In genomic region chr12:100554608-100555077, GRCh38 we compare ENCODE assay signal across 1 cellular context.
TF ChIP-seq lines count a peak whose summit lies in the region.

No MANE protein-coding gene starts in this region.

TF ChIP-seq in HEK293, 187 proteins besides CTCF, POLR2A, EP300 and RAD21 (continued from another document):
- TF ChIP-seq ATF2 (tag by site-specific recombination; IDR thresholded peaks at IDR 0.05; ENCODE audit: low read depth) (no peak), ZNF629 (tag by site-specific recombination; IDR thresholded peaks at IDR 0.05) (peak; percentile 16; the same call in 1 of the 2 replicates), ZSCAN4 (tag by site-specific recombination; IDR thresholded peaks at IDR 0.05) (no peak), ZNF114 (tag by site-specific recombination; IDR thresholded peaks at IDR 0.05) (no peak), HOXC10 (CRISPR knock-in tag; IDR thresholded peaks at IDR 0.05) (no peak), ZEB2 (tag by site-specific recombination; IDR thresholded peaks at IDR 0.05) (0 out of 2 replicates have a peak, but pooled peaks have one; percentile 25), ZNF404 (tag by site-specific recombination; IDR thresholded peaks at IDR 0.05) (no peak), ZNF654 (tag by site-specific recombination; IDR thresholded peaks at IDR 0.05; ENCODE audit: low read depth) (peak; percentile 100), RBAK (tag by site-specific recombination; IDR thresholded peaks at IDR 0.05) (no peak), ZNF37A (tag by site-specific recombination; IDR thresholded peaks at IDR 0.05) (no peak), ZNF792 (tag by site-specific recombination; IDR thresholded peaks at IDR 0.05) (no peak), ZNF133 (tag by site-specific recombination; IDR thresholded peaks at IDR 0.05) (no peak), GLI2 (tag by site-specific recombination; IDR thresholded peaks at IDR 0.05; ENCODE audit: borderline replicate concordance, low read depth) (no peak), SCRT2 (tag by site-specific recombination; IDR thresholded peaks at IDR 0.05) (no peak), ZNF394 (tag by site-specific recombination; IDR thresholded peaks at IDR 0.05; ENCODE audit: borderline replicate concordance) (peak; percentile 20; the same call in 1 of the 2 replicates), ZNF248 (tag by site-specific recombination; IDR thresholded peaks at IDR 0.05) (no peak), MZF1 (tag by site-specific recombination; IDR thresholded peaks at IDR 0.05; ENCODE audit: borderline replicate concordance) (no peak), ZNF791 (tag by site-specific recombination; IDR thresholded peaks at IDR 0.05) (no peak), ZNF121 (tag by site-specific recombination; IDR thresholded peaks at IDR 0.05) (no peak), ZBTB10 (tag by site-specific recombination; IDR thresholded peaks at IDR 0.05) (no peak), TCF7L2 (IDR thresholded peaks at IDR 0.05; ENCODE audit: borderline replicate concordance, low read depth, low read length) (no peak), ZBTB11 (tag by site-specific recombination; conservative IDR thresholded peaks at IDR 0.05; ENCODE audit: low read depth) (no peak), ZXDB (tag by site-specific recombination; IDR thresholded peaks at IDR 0.05) (no peak), ZSCAN30 (tag by site-specific recombination; IDR thresholded peaks at IDR 0.05) (peak; percentile 21; the same call in 1 of the 2 replicates), ZNF561 (tag by site-specific recombination; IDR thresholded peaks at IDR 0.05; ENCODE audit: borderline replicate concordance) (0 out of 2 replicates have a peak, but pooled peaks have one; percentile 23), ZNF843 (tag by site-specific recombination; IDR thresholded peaks at IDR 0.05) (no peak), ZNF23 (tag by site-specific recombination; IDR thresholded peaks at IDR 0.05; ENCODE audit: borderline replicate concordance) (no peak), IKZF3 (tag by site-specific recombination; IDR thresholded peaks at IDR 0.05) (peak; percentile 94), ZNF48 (tag by site-specific recombination; IDR thresholded peaks at IDR 0.05) (no peak), YY1 (tag by site-specific recombination; IDR thresholded peaks at IDR 0.05) (no peak), ZNF521 (tag by site-specific recombination; IDR thresholded peaks at IDR 0.05) (no peak), ZNF426 (tag by site-specific recombination; IDR thresholded peaks at IDR 0.05) (no peak), ZFP3 (tag by site-specific recombination; IDR thresholded peaks at IDR 0.05; ENCODE audit: low read depth) (no peak), ZNF157 (tag by site-specific recombination; IDR thresholded peaks at IDR 0.05) (no peak), ZNF10 (tag by site-specific recombination; IDR thresholded peaks at IDR 0.05) (no peak), ZSCAN23 (tag by site-specific recombination; IDR thresholded peaks at IDR 0.05) (no peak), ZNF747 (tag by site-specific recombination; IDR thresholded peaks at IDR 0.05) (no peak), ZNF239 (tag by site-specific recombination; IDR thresholded peaks at IDR 0.05) (no peak)
- TF ChIP-seq, protein P1, sequence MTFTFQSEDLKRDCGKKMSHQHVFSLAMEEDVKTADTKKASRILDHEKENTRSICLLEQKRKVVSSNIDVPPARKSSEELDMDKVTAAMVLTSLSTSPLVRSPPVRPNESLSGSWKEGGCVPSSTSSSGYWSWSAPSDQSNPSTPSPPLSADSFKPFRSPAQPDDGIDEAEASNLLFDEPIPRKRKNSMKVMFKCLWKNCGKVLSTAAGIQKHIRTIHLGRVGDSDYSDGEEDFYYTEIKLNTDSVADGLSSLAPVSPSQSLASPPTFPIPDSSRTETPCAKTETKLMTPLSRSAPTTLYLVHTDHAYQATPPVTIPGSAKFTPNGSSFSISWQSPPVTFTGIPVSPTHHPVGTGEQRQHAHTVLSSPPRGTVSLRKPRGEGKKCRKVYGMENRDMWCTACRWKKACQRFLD (tag by site-specific recombination; IDR thresholded peaks at IDR 0.05) = no peak
- TF ChIP-seq, protein P2, sequence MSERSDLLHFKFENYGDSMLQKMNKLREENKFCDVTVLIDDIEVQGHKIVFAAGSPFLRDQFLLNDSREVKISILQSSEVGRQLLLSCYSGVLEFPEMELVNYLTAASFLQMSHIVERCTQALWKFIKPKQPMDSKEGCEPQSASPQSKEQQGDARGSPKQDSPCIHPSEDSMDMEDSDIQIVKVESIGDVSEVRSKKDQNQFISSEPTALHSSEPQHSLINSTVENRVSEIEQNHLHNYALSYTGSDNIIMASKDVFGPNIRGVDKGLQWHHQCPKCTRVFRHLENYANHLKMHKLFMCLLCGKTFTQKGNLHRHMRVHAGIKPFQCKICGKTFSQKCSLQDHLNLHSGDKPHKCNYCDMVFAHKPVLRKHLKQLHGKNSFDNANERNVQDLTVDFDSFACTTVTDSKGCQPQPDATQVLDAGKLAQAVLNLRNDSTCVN (tag by site-specific recombination; optimal IDR thresholded peaks at IDR 0.05) = no peak
- TF ChIP-seq, protein P3, sequence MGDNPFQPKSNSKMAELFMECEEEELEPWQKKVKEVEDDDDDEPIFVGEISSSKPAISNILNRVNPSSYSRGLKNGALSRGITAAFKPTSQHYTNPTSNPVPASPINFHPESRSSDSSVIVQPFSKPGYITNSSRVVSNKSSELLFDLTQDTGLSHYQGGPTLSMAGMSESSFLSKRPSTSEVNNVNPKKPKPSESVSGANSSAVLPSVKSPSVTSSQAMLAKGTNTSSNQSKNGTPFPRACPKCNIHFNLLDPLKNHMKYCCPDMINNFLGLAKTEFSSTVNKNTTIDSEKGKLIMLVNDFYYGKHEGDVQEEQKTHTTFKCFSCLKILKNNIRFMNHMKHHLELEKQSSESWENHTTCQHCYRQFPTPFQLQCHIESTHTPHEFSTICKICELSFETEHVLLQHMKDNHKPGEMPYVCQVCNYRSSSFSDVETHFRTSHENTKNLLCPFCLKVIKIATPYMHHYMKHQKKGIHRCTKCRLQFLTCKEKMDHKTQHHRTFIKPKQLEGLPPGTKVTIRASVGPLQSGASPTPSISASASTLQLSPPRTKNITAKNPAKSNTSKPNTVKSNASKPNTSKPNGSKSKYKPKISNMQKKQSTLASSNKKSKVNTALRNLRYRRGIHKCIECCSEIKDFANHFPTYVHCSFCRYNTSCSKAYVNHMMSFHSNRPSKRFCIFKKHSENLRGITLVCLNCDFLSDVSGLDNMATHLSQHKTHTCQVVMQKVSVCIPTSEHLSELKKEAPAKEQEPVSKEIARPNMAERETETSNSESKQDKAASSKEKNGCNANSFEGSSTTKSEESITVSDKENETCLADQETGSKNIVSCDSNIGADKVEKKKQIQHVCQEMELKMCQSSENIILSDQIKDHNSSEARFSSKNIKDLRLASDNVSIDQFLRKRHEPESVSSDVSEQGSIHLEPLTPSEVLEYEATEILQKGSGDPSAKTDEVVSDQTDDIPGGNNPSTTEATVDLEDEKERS (tag by site-specific recombination; IDR thresholded peaks at IDR 0.05) = no peak
- TF ChIP-seq, protein P4, sequence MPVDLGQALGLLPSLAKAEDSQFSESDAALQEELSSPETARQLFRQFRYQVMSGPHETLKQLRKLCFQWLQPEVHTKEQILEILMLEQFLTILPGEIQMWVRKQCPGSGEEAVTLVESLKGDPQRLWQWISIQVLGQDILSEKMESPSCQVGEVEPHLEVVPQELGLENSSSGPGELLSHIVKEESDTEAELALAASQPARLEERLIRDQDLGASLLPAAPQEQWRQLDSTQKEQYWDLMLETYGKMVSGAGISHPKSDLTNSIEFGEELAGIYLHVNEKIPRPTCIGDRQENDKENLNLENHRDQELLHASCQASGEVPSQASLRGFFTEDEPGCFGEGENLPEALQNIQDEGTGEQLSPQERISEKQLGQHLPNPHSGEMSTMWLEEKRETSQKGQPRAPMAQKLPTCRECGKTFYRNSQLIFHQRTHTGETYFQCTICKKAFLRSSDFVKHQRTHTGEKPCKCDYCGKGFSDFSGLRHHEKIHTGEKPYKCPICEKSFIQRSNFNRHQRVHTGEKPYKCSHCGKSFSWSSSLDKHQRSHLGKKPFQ (tag by site-specific recombination; IDR thresholded peaks at IDR 0.05) = no peak
- TF ChIP-seq, protein P5, sequence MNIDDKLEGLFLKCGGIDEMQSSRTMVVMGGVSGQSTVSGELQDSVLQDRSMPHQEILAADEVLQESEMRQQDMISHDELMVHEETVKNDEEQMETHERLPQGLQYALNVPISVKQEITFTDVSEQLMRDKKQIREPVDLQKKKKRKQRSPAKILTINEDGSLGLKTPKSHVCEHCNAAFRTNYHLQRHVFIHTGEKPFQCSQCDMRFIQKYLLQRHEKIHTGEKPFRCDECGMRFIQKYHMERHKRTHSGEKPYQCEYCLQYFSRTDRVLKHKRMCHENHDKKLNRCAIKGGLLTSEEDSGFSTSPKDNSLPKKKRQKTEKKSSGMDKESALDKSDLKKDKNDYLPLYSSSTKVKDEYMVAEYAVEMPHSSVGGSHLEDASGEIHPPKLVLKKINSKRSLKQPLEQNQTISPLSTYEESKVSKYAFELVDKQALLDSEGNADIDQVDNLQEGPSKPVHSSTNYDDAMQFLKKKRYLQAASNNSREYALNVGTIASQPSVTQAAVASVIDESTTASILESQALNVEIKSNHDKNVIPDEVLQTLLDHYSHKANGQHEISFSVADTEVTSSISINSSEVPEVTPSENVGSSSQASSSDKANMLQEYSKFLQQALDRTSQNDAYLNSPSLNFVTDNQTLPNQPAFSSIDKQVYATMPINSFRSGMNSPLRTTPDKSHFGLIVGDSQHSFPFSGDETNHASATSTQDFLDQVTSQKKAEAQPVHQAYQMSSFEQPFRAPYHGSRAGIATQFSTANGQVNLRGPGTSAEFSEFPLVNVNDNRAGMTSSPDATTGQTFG (tag by site-specific recombination; IDR thresholded peaks at IDR 0.05; ENCODE audit: borderline replicate concordance) = no peak
